Comparison of ENCODE assay signal across 18 cellular contexts in the genomic region with DNA sequence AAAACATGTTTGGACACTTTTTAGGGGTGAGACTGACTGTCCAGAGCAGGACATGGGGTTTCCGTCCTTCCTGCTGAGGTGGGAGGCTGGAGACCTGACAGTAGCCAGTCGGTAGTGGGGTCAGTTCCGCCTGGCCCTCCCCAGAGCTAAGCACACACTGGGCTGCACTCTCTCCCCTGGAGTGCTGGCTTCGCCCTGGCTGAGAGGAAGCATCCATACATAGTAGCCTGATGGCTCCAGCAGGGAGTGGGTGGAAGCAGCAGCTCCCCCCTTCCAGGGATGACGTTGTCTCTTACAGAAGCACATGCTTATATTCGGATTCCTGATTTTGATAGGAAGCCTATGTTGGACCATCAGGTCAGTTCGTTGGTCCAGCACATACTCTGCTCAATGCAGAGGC.
"Had no signal": no experiment of that assay in that cellular context is flagged by ENCODE, and none has a peak within 500 bp of the region (broad histone marks: within the 10 kb centered on the region; RNA-seq: fewer than 3 reads in every experiment).

No MANE protein-coding gene starts in this region.

- H3K27me3 Mint-ChIP-seq: naive B cell had no signal

- H3K4me3 Mint-ChIP-seq: naive B cell, nephron had no signal

- H3K9me3 Mint-ChIP-seq: naive B cell had no signal

- H3K4me1 ChIP-seq: right atrium auricular region, stomach, transverse colon had no signal

- H3K27ac Mint-ChIP-seq: nephron had no signal

- H3K9me3 ChIP-seq: right atrium auricular region, stomach, thoracic aorta, transverse colon had no signal

- H3K27ac ChIP-seq: hepatocyte, right atrium auricular region, stomach, thoracic aorta, transverse colon had no signal

- ATAC-seq: left colon, left ventricle myocardium superior had no signal

- H3K79me2 ChIP-seq: hepatocyte had no signal

- DNase-seq: cortex of kidney; effector memory CD4-positive, alpha-beta T cell; foreskin melanocyte; left colon; left ventricle myocardium superior; mesenchymal stem cell; naive B cell; small intestine; stimulated activated CD4-positive, alpha-beta T cell treated with anti-CD3 and anti-CD28 coated beads, Interleukin-12 subunit alpha, Interleukin-12 subunit beta, amount 100 ng/mL, for 4 hours; stimulated activated naive CD4-positive, alpha-beta T cell; stomach; substantia nigra; transverse colon had no signal

- H3K27me3 ChIP-seq: hepatocyte, right atrium auricular region, stomach, transverse colon had no signal

- H2AFZ ChIP-seq: hepatocyte had no signal

- H3K4me3 ChIP-seq: hepatocyte, lung, right atrium auricular region, stomach, thoracic aorta, transverse colon had no signal

- H3K4me1 Mint-ChIP-seq: nephron had no signal

- H3K4me2 ChIP-seq: hepatocyte had no signal
